11 cellular contexts compared by ENCODE assay signal in genomic region chr20:58228484-58229197, GRCh38. TPM values are rescaled to one million over a fixed set of nuclear protein-coding genes. Genes with fewer than 3 reads are reported as not detected.
DNase-seq lines count a peak whose midpoint lies in the region; ATAC-seq and TF ChIP-seq lines count a peak whose summit lies in the region.
"Had no signal": no experiment of that assay in that cellular context is flagged by ENCODE, and none has a peak within 500 bp of the region (broad histone marks: within the 10 kb centered on the region; RNA-seq: fewer than 3 reads in every experiment).

Gene ANKRD60, minus strand, starts transcription at chr20:58228653. Its CDS starts 0 bp downstream, at chr20:58228653.

- peaks cover 0 to 8% (median 4%) of the 10 kb centered on the region in 4 donors for H3K36me3 ChIP-seq in esophagus muscularis mucosa
- H3K36me3 ChIP-seq: right lobe of liver had no signal

- peak within 1 kb of the TSS; percentile 30 to 46 (median 34) for H3K4me3 ChIP-seq in esophagus muscularis mucosa
- H3K4me3 ChIP-seq in retinal pigment epithelial cell (ENCODE audit: low read length) = peak within 1 kb of the TSS; percentile 39
- H3K4me3 ChIP-seq: right lobe of liver had no signal

- TF ChIP-seq CTCF in esophagus muscularis mucosa (IDR thresholded peaks at IDR 0.05) (no peak), retinal pigment epithelial cell (conservative IDR thresholded peaks at IDR 0.05; ENCODE audit: low read depth, low read length) (no peak)

- no peak for TF ChIP-seq EP300 in esophagus muscularis mucosa (IDR thresholded peaks at IDR 0.05)

- DNase-seq in DMS 273 (lab: John Stamatoyannopoulos, UW; ENCODE audit: unreplicated experiment) = peak; percentile 51
- DNase-seq in DMS 273 treated with DMSO at 0.1 percent for 48 hours (lab: John Stamatoyannopoulos, UW) = no peak
- peak; percentile 13 to 19 for DNase-seq in activated CD8-positive, alpha-beta memory T cell treated with anti-CD3 and anti-CD28 coated beads for 4 hours (ENCODE audit: low read depth in 2 of 2)
- no peak for DNase-seq in esophagus muscularis mucosa (ENCODE audit: extremely low spot score)
- no peak for DNase-seq in retinal pigment epithelial cell (ENCODE audit: low read depth)
- DNase-seq in mucosa of gallbladder (ENCODE audit: low spot score) = no peak
- DNase-seq in NCI-H510A (lab: John Stamatoyannopoulos, UW) = no peak
- DNase-seq: right lobe of liver had no signal

- H3K4me1 ChIP-seq in esophagus muscularis mucosa = peaks cover 4 to 12% (median 11%) of the 10 kb centered on the region in 4 donors
- H3K4me1 ChIP-seq: right lobe of liver had no signal

- ATAC-seq in GM21723 (IDR thresholded peaks at IDR 0.05; ENCODE audit: unreplicated experiment) = no peak
- ATAC-seq: Panc1 had no signal

- peaks cover 0 to 41% (median 19%) of the 10 kb centered on the region in 4 donors for H3K27me3 ChIP-seq in esophagus muscularis mucosa

- intact Hi-C loops in esophagus muscularis mucosa (cut with DNase I) = no loop called here

- no peaks in the 10 kb centered on the region for H3K9me3 ChIP-seq in esophagus muscularis mucosa
- H3K9me3 ChIP-seq: right lobe of liver had no signal

- WGBS in esophagus muscularis mucosa = 33% methylated on average over 15 of the region's 74 CpGs

- no peak for TF ChIP-seq POLR2A in esophagus muscularis mucosa (IDR thresholded peaks at IDR 0.05; ENCODE audit: low read depth)

- H3K27ac ChIP-seq in esophagus muscularis mucosa (replicated peaks in 1 of 4) = no peak within 1 kb of the TSS
- H3K27ac ChIP-seq: 22Rv1, right lobe of liver had no signal

RNA-seq across cellular contexts. Expression of gene ANKRD60, which starts in this region (rescaled TPM):
- total RNA-seq in esophagus muscularis mucosa (not detected), mucosa of gallbladder (not detected)
- total RNA-seq: right lobe of liver had no signal

Comparison
In these comparisons a context has a peak if more than half of its experiments do, and no peak if none do; other contexts are left out.
1. DNase-seq: peak in DMS 273 (single experiment) and activated CD8-positive, alpha-beta memory T cell treated with anti-CD3 and anti-CD28 coated beads for 4 hours (2 of 2); none in DMS 273 treated with DMSO at 0.1 percent for 48 hours (single experiment), esophagus muscularis mucosa (single experiment), retinal pigment epithelial cell (single experiment), mucosa of gallbladder (single experiment) and NCI-H510A (single experiment).